In the genomic region with DNA sequence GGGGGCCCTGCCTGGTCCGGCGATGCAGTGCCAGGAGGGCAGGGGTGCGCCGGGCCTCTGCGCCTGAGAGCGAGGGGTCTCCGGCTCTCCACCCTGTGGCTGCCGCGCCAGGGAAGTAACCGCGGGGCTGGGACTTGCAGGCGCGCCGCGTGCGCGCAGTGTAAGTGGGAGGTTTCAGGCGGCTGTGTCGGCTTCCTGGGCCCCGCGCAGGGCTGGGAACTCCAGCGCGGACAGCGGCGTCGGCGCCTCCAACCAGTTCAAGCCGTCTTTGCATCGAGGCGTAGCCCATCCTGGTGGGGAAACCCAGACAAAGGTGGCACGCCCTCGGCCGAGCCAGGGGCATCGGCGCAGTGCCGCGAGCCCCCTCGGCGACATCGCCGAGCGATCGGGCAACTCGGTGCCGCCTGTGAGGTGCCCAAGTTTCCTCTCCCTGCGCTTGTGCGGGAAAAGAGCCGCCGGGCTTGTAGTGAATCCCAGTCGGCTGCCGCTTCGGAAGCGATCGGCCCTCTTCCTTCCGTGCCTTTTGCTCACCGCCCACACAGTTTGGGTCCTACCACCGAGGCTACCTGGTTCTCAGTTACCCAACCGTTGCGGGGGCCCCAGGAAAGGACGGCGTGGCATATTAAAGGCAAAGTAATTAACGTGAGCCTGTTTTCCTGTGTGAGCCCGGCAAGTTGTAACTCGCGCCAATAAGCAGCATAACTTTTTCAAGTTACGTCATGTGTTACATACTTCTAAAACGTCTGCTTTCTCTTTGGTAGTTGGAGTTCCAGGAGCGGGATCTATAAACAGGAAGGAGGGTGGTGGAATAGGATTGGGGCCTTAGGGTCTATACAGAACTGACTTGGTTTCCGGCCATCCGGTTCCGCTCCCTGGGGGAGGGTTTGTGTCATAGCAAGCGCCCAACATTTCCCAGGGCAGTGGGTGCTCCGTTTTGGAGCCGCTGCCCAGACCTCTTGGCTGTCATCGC, we compare ENCODE assay signal across 1 cellular context.
TF ChIP-seq lines count a peak whose summit lies in the region.

No MANE protein-coding gene starts in this region.

TF ChIP-seq in HEK293, 187 proteins besides CTCF, POLR2A, EP300 and RAD21 (continued from another document):
- TF ChIP-seq PRDM10 (tag by site-specific recombination; IDR thresholded peaks at IDR 0.05) (peak; percentile 87), ZBTB21 (tag by site-specific recombination; IDR thresholded peaks at IDR 0.05) (peak; percentile 82), ZNF558 (tag by site-specific recombination; IDR thresholded peaks at IDR 0.05) (peak; percentile 35; the same call in 1 of the 2 replicates), ZFP69B (tag by site-specific recombination; IDR thresholded peaks at IDR 0.05) (peak; percentile 41; the same call in 1 of the 2 replicates), ZNF341 (tag by site-specific recombination; IDR thresholded peaks at IDR 0.05; ENCODE audit: low read depth) (0 out of 2 replicates have a peak, but pooled peaks have one; percentile 16), GLIS1 (tag by site-specific recombination; IDR thresholded peaks at IDR 0.05) (peak; percentile 87), SP7 (tag by site-specific recombination; IDR thresholded peaks at IDR 0.05) (peak; percentile 38; the same call in 1 of the 2 replicates), ZNF174 (tag by site-specific recombination; IDR thresholded peaks at IDR 0.05) (no peak), ZEB2 (tag by site-specific recombination; IDR thresholded peaks at IDR 0.05) (peak; percentile 53), OSR2 (tag by site-specific recombination; IDR thresholded peaks at IDR 0.05) (peak; percentile 66), ZBTB26 (tag by site-specific recombination; optimal IDR thresholded peaks at IDR 0.05) (peak; percentile 98), ZNF488 (tag by site-specific recombination; IDR thresholded peaks at IDR 0.05) (peak; percentile 3; the same call in 1 of the 2 replicates), KLF7 (tag by site-specific recombination; IDR thresholded peaks at IDR 0.05; ENCODE audit: borderline replicate concordance) (0 out of 2 replicates have a peak, but pooled peaks have one; percentile 19), ZNF610 (tag by site-specific recombination; IDR thresholded peaks at IDR 0.05; ENCODE audit: borderline replicate concordance) (no peak), ZBTB17 (tag by site-specific recombination; IDR thresholded peaks at IDR 0.05) (peak; percentile 95)
- TF ChIP-seq, protein P1, sequence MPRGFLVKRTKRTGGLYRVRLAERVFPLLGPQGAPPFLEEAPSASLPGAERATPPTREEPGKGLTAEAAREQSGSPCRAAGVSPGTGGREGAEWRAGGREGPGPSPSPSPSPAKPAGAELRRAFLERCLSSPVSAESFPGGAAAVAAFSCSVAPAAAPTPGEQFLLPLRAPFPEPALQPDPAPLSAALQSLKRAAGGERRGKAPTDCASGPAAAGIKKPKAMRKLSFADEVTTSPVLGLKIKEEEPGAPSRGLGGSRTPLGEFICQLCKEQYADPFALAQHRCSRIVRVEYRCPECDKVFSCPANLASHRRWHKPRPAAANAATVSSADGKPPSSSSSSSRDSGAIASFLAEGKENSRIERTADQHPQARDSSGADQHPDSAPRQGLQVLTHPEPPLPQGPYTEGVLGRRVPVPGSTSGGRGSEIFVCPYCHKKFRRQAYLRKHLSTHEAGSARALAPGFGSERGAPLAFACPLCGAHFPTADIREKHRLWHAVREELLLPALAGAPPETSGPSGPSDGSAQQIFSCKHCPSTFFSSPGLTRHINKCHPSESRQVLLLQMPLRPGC (tag by site-specific recombination; IDR thresholded peaks at IDR 0.05), result 0 out of 2 replicates have a peak, but pooled peaks have one; percentile 38
